ENCODE assay signal across 23 cellular contexts in the genomic region with DNA sequence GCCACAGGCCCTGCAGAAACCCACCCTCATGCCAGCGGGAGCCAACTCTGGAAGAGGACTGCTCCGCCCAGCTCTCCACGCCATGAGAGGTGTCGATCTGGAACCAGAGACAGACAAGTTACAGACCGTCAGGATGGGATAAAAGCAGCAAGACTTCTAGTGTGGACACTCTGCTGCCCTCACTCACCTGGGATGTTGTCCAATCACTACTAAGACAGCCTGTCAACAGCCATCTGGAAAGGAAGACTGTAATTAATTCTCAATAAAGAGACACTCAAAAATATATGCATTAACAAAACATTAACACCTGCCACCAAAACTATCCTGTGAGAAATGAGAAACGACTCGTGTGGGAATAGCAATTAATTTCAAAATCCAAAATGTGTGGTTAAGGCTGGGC. TPM values are rescaled to one million over a fixed set of nuclear protein-coding genes. Genes with fewer than 3 reads are reported as not detected.
DNase-seq lines count a peak whose midpoint lies in the region; ATAC-seq, FAIRE-seq and TF ChIP-seq lines count a peak whose summit lies in the region.
"Had no signal": no experiment of that assay in that cellular context is flagged by ENCODE, and none has a peak within 500 bp of the region (broad histone marks: within the 10 kb centered on the region; RNA-seq: fewer than 3 reads in every experiment).

No MANE protein-coding gene starts in this region.

- no peak overlapping the region for H2AK5ac ChIP-seq in neuronal stem cell (ENCODE audit: low read depth, low read length)

- H2BK5ac ChIP-seq in neuronal stem cell (ENCODE audit: low read length), result peak overlapping the region; percentile 39

- H3K23ac ChIP-seq in neuronal stem cell (ENCODE audit: low read depth, low read length, poor library complexity), result peak overlapping the region; percentile 67

- no peaks in the 10 kb centered on the region for H3K27me3 Mint-ChIP-seq in WTC11 (ENCODE audit: low read depth)
- H3K27me3 Mint-ChIP-seq: CD4-positive, CD25-positive, alpha-beta regulatory T cell; T-cell had no signal

- ATAC-seq in WTC11, result no peak
- no peak for ATAC-seq in GM19324 (IDR thresholded peaks at IDR 0.05; ENCODE audit: low FRiP score, unreplicated experiment)
- ATAC-seq: HCT116, K562, PC-3, T-cell had no signal

- no peak overlapping the region for H3K27ac ChIP-seq in neuronal stem cell (replicated peaks; ENCODE audit: low read length)
- H3K27ac ChIP-seq: BLaER1 had no signal

- no peak overlapping the region for H3K14ac ChIP-seq in neuronal stem cell (ENCODE audit: low read length)

- no peaks in the 10 kb centered on the region for H3K4me1 ChIP-seq in neuronal stem cell (ENCODE audit: control insufficient read depth in 2 of 2, insufficient read depth in 1 of 2, low read depth in 1 of 2, low read length in 2 of 2)

- WGBS in neuronal stem cell (ENCODE audit: extremely low coverage in 2 of 2, insufficient read length in 2 of 2, insufficient replicate concordance in 1 of 2), 2 donors, result no CpG with 5 or more reads among the region's 7 CpGs

- no peak overlapping the region for H3K4me2 ChIP-seq in neuronal stem cell (ENCODE audit: insufficient read depth, low read length, poor library complexity, severe bottlenecking)
- H3K4me2 ChIP-seq: BLaER1 had no signal

- H4K91ac ChIP-seq in neuronal stem cell (ENCODE audit: low read depth, low read length, poor library complexity), result no peak overlapping the region

- H3K4ac ChIP-seq in neuronal stem cell (ENCODE audit: low read length), result no peak overlapping the region

- H3K9me3 Mint-ChIP-seq in WTC11, result no peaks in the 10 kb centered on the region
- H3K9me3 Mint-ChIP-seq: CD4-positive, CD25-positive, alpha-beta regulatory T cell; T-cell had no signal

- no peak overlapping the region for H3K4me3 ChIP-seq in neuronal stem cell (ENCODE audit: low read length in 2 of 2)
- H3K4me3 ChIP-seq: BLaER1, K562 had no signal

- peaks cover 0 to 2% of the 10 kb centered on the region in 2 donors for H3K9me3 ChIP-seq in neuronal stem cell (replicated peaks in 1 of 2; ENCODE audit: control insufficient read depth in 2 of 2, insufficient read depth in 1 of 2, low read depth in 1 of 2, low read length in 2 of 2)
- H3K9me3 ChIP-seq: BLaER1 had no signal

- H3K79me1 ChIP-seq in neuronal stem cell (ENCODE audit: low read depth, low read length), result peaks cover 3% of the 10 kb centered on the region

- peaks cover 3 to 66% of the 10 kb centered on the region in 2 donors for H3K36me3 ChIP-seq in neuronal stem cell (replicated peaks in 1 of 2; ENCODE audit: control insufficient read depth in 2 of 2, insufficient read depth in 2 of 2, low read length in 2 of 2)
- H3K36me3 ChIP-seq: BLaER1 had no signal

- TF ChIP-seq CTCF in WTC11 (IDR thresholded peaks at IDR 0.05), result no peak

- no peak overlapping the region for H4K8ac ChIP-seq in neuronal stem cell (ENCODE audit: low read depth, low read length)

- no peaks in the 10 kb centered on the region for H3K4me1 Mint-ChIP-seq in WTC11
- H3K4me1 Mint-ChIP-seq: T-cell had no signal

- H3K9ac ChIP-seq in neuronal stem cell (ENCODE audit: low read depth, low read length, poor library complexity), result no peak overlapping the region
- H3K9ac ChIP-seq: BLaER1 had no signal

- no peak overlapping the region for H2BK12ac ChIP-seq in neuronal stem cell (ENCODE audit: low read length)

- no peak overlapping the region for H2BK15ac ChIP-seq in neuronal stem cell (ENCODE audit: low read length)

- peak; percentile 77 for FAIRE-seq in HTR-8/SVneo (lab: Jason Lieb, UNC)
- FAIRE-seq: A204.1, D721Med, GM12891, K562 had no signal

- CTCF ChIA-PET in WTC11 (lab: Charles Lee), result interaction anchor here (1.0 kb wide), 1 partner anchor 37 kb away, joined by 3 read pairs; no protein-coding TSS in a partner anchor

- H3K4me3 Mint-ChIP-seq in WTC11, result no peak overlapping the region
- H3K4me3 Mint-ChIP-seq: CD4-positive, CD25-positive, alpha-beta regulatory T cell; T-cell had no signal

- H3K27me3 ChIP-seq in neuronal stem cell (ENCODE audit: control insufficient read depth in 3 of 3, insufficient read depth in 3 of 3, low read depth in 1 of 3, low read length in 3 of 3), result no peaks in the 10 kb centered on the region
- H3K27me3 ChIP-seq: BLaER1 had no signal

- peak overlapping the region; percentile 19 for H3K18ac ChIP-seq in neuronal stem cell (ENCODE audit: low read length)

- H2BK120ac ChIP-seq in neuronal stem cell (ENCODE audit: low read depth, low read length), result no peak overlapping the region

- peak overlapping the region; percentile 80 for H3K27ac Mint-ChIP-seq in WTC11
- H3K27ac Mint-ChIP-seq: T-cell had no signal

- DNase-seq in HTR-8/SVneo (ENCODE audit: insufficient read length, low spot score) (no peak), NCI-H524 (lab: John Stamatoyannopoulos, UW) (peak; percentile 48 to 52), WTC11 (ENCODE audit: low spot score) (no peak), neuronal stem cell (ENCODE audit: low spot score) (no peak), SIG-M5 (lab: John Stamatoyannopoulos, UW) (no peak)
- DNase-seq in activated CD4-positive, alpha-beta T cell treated with anti-CD3 and anti-CD28 coated beads for 1 hour, result no peak
- DNase-seq: CD4-positive, CD25-positive, alpha-beta regulatory T cell; GDM1; Kasumi-1; NCI-H1105; NCI-H1694; NCI-H2029 treated with DMSO at 0.1 percent for 48 hours; NCI-H2227 treated with DMSO at 0.1 percent for 48 hours; PC-3; Right ventricle myocardium superior; T-cell had no signal

- POLR2A ChIA-PET in WTC11 (lab: Charles Lee), result no interaction called here

- 0 out of 2 replicates have a peak, but pooled peaks cover 2% of the 10 kb centered on the region for H3K36me3 Mint-ChIP-seq in WTC11
- H3K36me3 Mint-ChIP-seq: CD4-positive, CD25-positive, alpha-beta regulatory T cell; T-cell had no signal

- H2AFZ ChIP-seq in neuronal stem cell (ENCODE audit: low read length), result no peak overlapping the region

TF ChIP-seq in WTC11, 78 proteins besides CTCF, POLR2A, EP300 and RAD21:
- no peak for TF ChIP-seq ATF1 (CRISPR knock-in tag; IDR thresholded peaks at IDR 0.05)
- no peak for TF ChIP-seq JUN (CRISPR knock-in tag; IDR thresholded peaks at IDR 0.05)
- TF ChIP-seq NR3C1 (CRISPR knock-in tag; conservative IDR thresholded peaks at IDR 0.05; ENCODE audit: low read depth), result no peak
- no peak for TF ChIP-seq TCF7 (CRISPR knock-in tag; IDR thresholded peaks at IDR 0.05; ENCODE audit: low read depth)
- no peak for TF ChIP-seq ZNF416 (CRISPR knock-in tag; IDR thresholded peaks at IDR 0.05)

RNA-seq across cellular contexts. Expression of gene SLC2A4RG, which starts 28.3 kb away (rescaled TPM):
- total RNA-seq in WTC11 (2021), result 41.6 to 47.2 TPM (median 43.3 TPM) in 3 replicates
- polyA plus RNA-seq in neuronal stem cell (2013, experiment 1 of 2), result 43.6 TPM
- polyA plus RNA-seq in neuronal stem cell (2013, experiment 2 of 2), result 43.1 TPM

RNA-seq across cellular contexts. Expression of gene LIME1, which starts 31.4 kb away (rescaled TPM):
- total RNA-seq in WTC11 (2021), result 4.5 to 7.0 TPM (median 6.0 TPM) in 3 replicates
- polyA plus RNA-seq in neuronal stem cell (2013, experiment 1 of 2), result 3.2 TPM
- polyA plus RNA-seq in neuronal stem cell (2013, experiment 2 of 2), result 2.9 TPM

Comparison
In these comparisons a context has a peak if more than half of its experiments do, and no peak if none do; other contexts are left out.
1. DNase-seq: peak in NCI-H524 (2 of 2); none in HTR-8/SVneo (single experiment), WTC11 (single experiment), neuronal stem cell (single experiment), activated CD4-positive, alpha-beta T cell treated with anti-CD3 and anti-CD28 coated beads for 1 hour (single experiment) and SIG-M5 (single experiment).